In genomic region chr10:117084421-117085246, GRCh38 we compare ENCODE assay signal across 10 cellular contexts. TPM values are rescaled to one million over a fixed set of nuclear protein-coding genes. Genes with fewer than 3 reads are reported as not detected.
"Had no signal": no experiment of that assay in that cellular context is flagged by ENCODE, and none has a peak within 500 bp of the region (broad histone marks: within the 10 kb centered on the region; RNA-seq: fewer than 3 reads in every experiment).

No MANE protein-coding gene starts in this region.

RNA-seq across cellular contexts. Expression of gene VAX1, which starts 53.4 kb away (rescaled TPM):
- total RNA-seq: activated B cell treated with CpG ODN at 0.5 μM for 24 hours; activated CD4-positive, alpha-beta T cell treated with anti-CD3 and anti-CD28 coated beads, Interleukin-2, amount 10 ng/mL, durations not matched to agents 24 days and 14 days; activated CD8-positive, alpha-beta memory T cell treated with anti-CD3 and anti-CD28 coated beads, Interleukin-2, amount 10 ng/mL, durations not matched to agents 7 days and 5 days; activated T-helper 1 cell treated with anti-CD3 and anti-CD28 coated beads, Interleukin-12 subunit alpha, Interleukin-12 subunit beta, Interleukin-2, Interleukin-4 antibody, amounts not matched to agents 30 ng/mL and 10 ng/mL and 1 ng/mL, durations not matched to agents 14 hours and 24 hours and 36 hours; aorta; breast epithelium; LHCN-M2; M059J; PC-9; T-helper 17 cell had no signal
